ENCODE assay signal across 20 cellular contexts in genomic region chr3:34570916-34571705, GRCh38.
DNase-seq lines count a peak whose midpoint lies in the region; TF ChIP-seq lines count a peak whose summit lies in the region.
"Had no signal": no experiment of that assay in that cellular context is flagged by ENCODE, and none has a peak within 500 bp of the region (broad histone marks: within the 10 kb centered on the region; RNA-seq: fewer than 3 reads in every experiment).

No MANE protein-coding gene starts in this region.

- no CpG with 5 or more reads among the region's 4 CpGs for WGBS in trophoblast cell (ENCODE audit: extremely low coverage, insufficient coverage, insufficient read length)

- no peak overlapping the region for H3K18ac ChIP-seq in trophoblast cell (ENCODE audit: low read length)

- TF ChIP-seq CTCF in epithelial cell of esophagus (IDR thresholded peaks at IDR 0.05; ENCODE audit: insufficient read depth, low read depth, low read length, missing control alignments) = no peak

- H3K4me1 ChIP-seq in adipocyte (ENCODE audit: control insufficient read depth, insufficient read depth, low read length) (no peaks in the 10 kb centered on the region), trophoblast cell (ENCODE audit: control insufficient read depth in 1 of 2, insufficient read depth in 2 of 2, low read length in 2 of 2) (no peaks in the 10 kb centered on the region)
- H3K4me1 ChIP-seq: BLaER1, Peyer's patch had no signal

- in situ Hi-C loops in KBM-7 (cut with MboI; ENCODE audit: low pct_unique_long_range_greater_than_20kb, low sequenced_read_pairs) = no loop called here
- in situ Hi-C loops in G401 (cut with HindIII; ENCODE audit: low sequenced_read_pairs) = no loop called here

- H4K91ac ChIP-seq in trophoblast cell (ENCODE audit: low read depth, low read length) = no peak overlapping the region

- no peaks in the 10 kb centered on the region for H3K9me3 ChIP-seq in adipocyte (ENCODE audit: control insufficient read depth, low read length)
- no peaks in the 10 kb centered on the region for H3K9me3 ChIP-seq in trophoblast cell (ENCODE audit: insufficient read depth, low read depth, low read length)
- H3K9me3 ChIP-seq: BLaER1, MG63, Peyer's patch had no signal

- no peak overlapping the region for H3K23ac ChIP-seq in trophoblast cell (ENCODE audit: low read length)

- no peak overlapping the region for H4K8ac ChIP-seq in trophoblast cell (ENCODE audit: low read depth, low read length)

- no peak overlapping the region for H3K4me3 ChIP-seq in adipocyte (ENCODE audit: low read length)
- H3K4me3 ChIP-seq in epithelial cell of esophagus (ENCODE audit: low read length) = no peak overlapping the region
- H3K4me3 ChIP-seq in trophoblast cell (ENCODE audit: low read depth, low read length) = no peak overlapping the region
- H3K4me3 ChIP-seq: BLaER1, GM23338, MG63, Peyer's patch had no signal

- no peak overlapping the region for H2BK5ac ChIP-seq in trophoblast cell (ENCODE audit: low read depth, low read length, poor library complexity)

- H2BK12ac ChIP-seq in trophoblast cell (ENCODE audit: low read length) = no peak overlapping the region

- no peak overlapping the region for H2AFZ ChIP-seq in trophoblast cell (ENCODE audit: insufficient read depth, low read length, poor library complexity)
- H2AFZ ChIP-seq: GM23338 had no signal

- no peak overlapping the region for H4K12ac ChIP-seq in trophoblast cell (ENCODE audit: low read depth, low read length)

- no peaks in the 10 kb centered on the region for H3K27me3 ChIP-seq in adipocyte (replicated peaks; ENCODE audit: control insufficient read depth, insufficient read depth, low read length)
- H3K27me3 ChIP-seq in trophoblast cell (ENCODE audit: insufficient read depth, low read length) = no peaks in the 10 kb centered on the region
- H3K27me3 ChIP-seq: BLaER1, MG63, Peyer's patch had no signal

- no peak overlapping the region for H2BK120ac ChIP-seq in trophoblast cell (ENCODE audit: insufficient read depth, low read length, poor library complexity)

- no peaks in the 10 kb centered on the region for H3K79me2 ChIP-seq in trophoblast cell (ENCODE audit: control insufficient read depth, insufficient read depth, low read length, poor library complexity)

- no peak overlapping the region for H2AK5ac ChIP-seq in trophoblast cell (ENCODE audit: low read length)

- no peak overlapping the region for H3K9ac ChIP-seq in adipocyte (ENCODE audit: low read length)
- H3K9ac ChIP-seq in trophoblast cell (ENCODE audit: low read length) = no peak overlapping the region
- H3K9ac ChIP-seq: BLaER1 had no signal

- H3K79me1 ChIP-seq in trophoblast cell (ENCODE audit: low read length) = no peaks in the 10 kb centered on the region

- H3K14ac ChIP-seq in trophoblast cell (ENCODE audit: low read length) = no peak overlapping the region

- no peak overlapping the region for H3K27ac ChIP-seq in trophoblast cell (ENCODE audit: low read depth, low read length)
- H3K27ac ChIP-seq: BLaER1, Peyer's patch had no signal

- no peak overlapping the region for H3K4me2 ChIP-seq in trophoblast cell (ENCODE audit: low read length)
- H3K4me2 ChIP-seq: BLaER1, GM23338 had no signal

- H3K36me3 ChIP-seq in adipocyte (ENCODE audit: control insufficient read depth, insufficient read depth, low read length, severe bottlenecking) (no peaks in the 10 kb centered on the region), trophoblast cell (ENCODE audit: control insufficient read depth in 1 of 2, insufficient read depth in 2 of 2, low read length in 2 of 2) (no peaks in the 10 kb centered on the region)
- H3K36me3 ChIP-seq: BLaER1, MG63, Peyer's patch had no signal

- peak; percentile 24 for DNase-seq in LHCN-M2 (ENCODE audit: low read depth)
- peak; percentile 50 for DNase-seq in adipocyte (ENCODE audit: low read depth)
- peak; percentile 3 for DNase-seq in epithelial cell of esophagus (ENCODE audit: low read depth)
- peak; percentile 68 to 89 for DNase-seq in trophoblast cell
- DNase-seq in hypothalamus (lab: John Stamatoyannopoulos, UW) = no peak
- no peak for DNase-seq in KBM-7
- no peak for DNase-seq in G401 (ENCODE audit: low spot score)
- DNase-seq: CD4-positive, CD25-positive, alpha-beta regulatory T cell; DMS153; H9; Kasumi-1; MG63; NCI-H1694; NCI-H2029 treated with DMSO at 0.1 percent for 48 hours; NCI-H2227 treated with DMSO at 0.1 percent for 48 hours; NCI-H526 treated with DMSO at 0.1 percent for 48 hours; Peyer's patch; SHP77 treated with DMSO at 0.1 percent for 48 hours had no signal

- H3K4ac ChIP-seq in trophoblast cell (ENCODE audit: low read depth, low read length) = no peak overlapping the region

Comparison
In these comparisons a context has a peak if more than half of its experiments do, and no peak if none do; other contexts are left out.
1. DNase-seq: peak in LHCN-M2 (single experiment), adipocyte (single experiment), epithelial cell of esophagus (single experiment) and trophoblast cell (2 of 2); none in hypothalamus (0 of 51), KBM-7 (single experiment) and G401 (single experiment).